9 cellular contexts compared by ENCODE assay signal in genomic region chr11:128776434-128777284, GRCh38.
DNase-seq lines count a peak whose midpoint lies in the region; ATAC-seq, FAIRE-seq and TF ChIP-seq lines count a peak whose summit lies in the region.
"Had no signal": no experiment of that assay in that cellular context is flagged by ENCODE, and none has a peak within 500 bp of the region (broad histone marks: within the 10 kb centered on the region; RNA-seq: fewer than 3 reads in every experiment).

No MANE protein-coding gene starts in this region.

- dilution Hi-C loops in keratinocyte (cut with MboI; ENCODE audit: extremely low pct_ligation_motif_present, low sequenced_read_pairs): no loop called here

- no peak overlapping the region for H3K9ac ChIP-seq in OCI-LY1 (ENCODE audit: low read length)
- H3K9ac ChIP-seq in keratinocyte (ENCODE audit: control insufficient read depth, extremely low read depth, insufficient read depth, low read length): no peak overlapping the region

- H4K20me1 ChIP-seq in OCI-LY1 (ENCODE audit: insufficient read depth, low read length) (no peaks in the 10 kb centered on the region), keratinocyte (ENCODE audit: control insufficient read depth, extremely low read depth, insufficient read depth, low read length) (no peaks in the 10 kb centered on the region)

- no peak overlapping the region for H3K4me3 Mint-ChIP-seq in activated naive CD8-positive, alpha-beta T cell treated with anti-CD3 and anti-CD28 coated beads, Interleukin-2, amount 10 ng/mL, durations not matched to agents 7 days and 5 days

- H3K4me2 ChIP-seq in OCI-LY1 (ENCODE audit: low read length) (no peak overlapping the region), keratinocyte (ENCODE audit: control insufficient read depth, extremely low read depth, insufficient read depth, low read depth, low read length) (peak overlapping the region; percentile 30)

- no peaks in the 10 kb centered on the region for H3F3A ChIP-seq in OCI-LY1 (ENCODE audit: insufficient read depth, low read length)

- no peak overlapping the region for H3K27ac ChIP-seq in OCI-LY1 (ENCODE audit: low read depth, low read length, poor library complexity, severe bottlenecking)
- no peak overlapping the region for H3K27ac ChIP-seq in keratinocyte (ENCODE audit: control insufficient read depth, insufficient read depth, low read length)

- peak; percentile 46 for ATAC-seq in activated naive CD8-positive, alpha-beta T cell treated with anti-CD3 and anti-CD28 coated beads, Interleukin-2, amount 10 ng/mL, durations not matched to agents 7 days and 5 days (ENCODE audit: low read depth)
- ATAC-seq in HG02852 (IDR thresholded peaks at IDR 0.05; ENCODE audit: unreplicated experiment): no peak

- H3K79me2 ChIP-seq in OCI-LY1 (ENCODE audit: insufficient read depth, low read length) (no peaks in the 10 kb centered on the region), keratinocyte (ENCODE audit: control insufficient read depth, insufficient read depth, low read length) (no peaks in the 10 kb centered on the region)

- H3K27me3 ChIP-seq in OCI-LY1 (ENCODE audit: insufficient read depth, low read length) (no peaks in the 10 kb centered on the region), keratinocyte (ENCODE audit: control insufficient read depth, extremely low read depth, insufficient read depth, low read length) (peaks cover 19% of the 10 kb centered on the region)

- H3K4me1 ChIP-seq in OCI-LY1 (ENCODE audit: insufficient read depth, low read length, severe bottlenecking) (peaks cover 29% of the 10 kb centered on the region), keratinocyte (ENCODE audit: control insufficient read depth, extremely low read depth, insufficient read depth, low read length) (no peaks in the 10 kb centered on the region)

- H3K27me3 Mint-ChIP-seq in activated naive CD8-positive, alpha-beta T cell treated with anti-CD3 and anti-CD28 coated beads, Interleukin-2, amount 10 ng/mL, durations not matched to agents 7 days and 5 days: no peaks in the 10 kb centered on the region

- FAIRE-seq in keratinocyte (lab: Jason Lieb, UNC): no peak
- FAIRE-seq: TTC549 had no signal

- H2AFZ ChIP-seq in OCI-LY1 (ENCODE audit: low read length) (no peak overlapping the region), keratinocyte (ENCODE audit: control insufficient read depth, low read length) (peak overlapping the region; percentile 28)

- H3K9me3 Mint-ChIP-seq in activated naive CD8-positive, alpha-beta T cell treated with anti-CD3 and anti-CD28 coated beads, Interleukin-2, amount 10 ng/mL, durations not matched to agents 7 days and 5 days: no peaks in the 10 kb centered on the region

- no peaks in the 10 kb centered on the region for H3K9me1 ChIP-seq in keratinocyte (ENCODE audit: control insufficient read depth, extremely low read depth, insufficient read depth, low read length)

- DNase-seq in activated naive CD8-positive, alpha-beta T cell treated with anti-CD3 and anti-CD28 coated beads, Interleukin-2, amount 10 ng/mL, durations not matched to agents 7 days and 5 days: no peak
- DNase-seq in keratinocyte (ENCODE audit: low read depth, low spot score): no peak
- peak; percentile 2 to 8 for DNase-seq in stimulated activated CD8-positive, alpha-beta memory T cell treated with anti-CD3 and anti-CD28 coated beads, Interleukin-7, amount 100 ng/mL, for 4 hours (ENCODE audit: low read depth in 2 of 2)
- DNase-seq in ureter (ENCODE audit: low spot score): no peak
- DNase-seq in NCI-H1417 treated with DMSO at 0.1 percent for 48 hours (lab: John Stamatoyannopoulos, UW): no peak

- H3K4me3 ChIP-seq in OCI-LY1 (ENCODE audit: low read depth, low read length, poor library complexity, severe bottlenecking) (no peak overlapping the region), keratinocyte (ENCODE audit: control insufficient read depth in 2 of 3, extremely low read depth in 1 of 3, insufficient read depth in 2 of 3, low read depth in 1 of 3, low read length in 3 of 3) (no peak overlapping the region)

- H3K9me2 ChIP-seq in OCI-LY1 (ENCODE audit: low read depth, low read length): no peaks in the 10 kb centered on the region

- peaks cover 65% of the 10 kb centered on the region for H3K36me3 Mint-ChIP-seq in activated naive CD8-positive, alpha-beta T cell treated with anti-CD3 and anti-CD28 coated beads, Interleukin-2, amount 10 ng/mL, durations not matched to agents 7 days and 5 days

- POLR2A ChIA-PET in activated naive CD8-positive, alpha-beta T cell treated with anti-CD3 and anti-CD28 coated beads, Interleukin-2, amount 10 ng/mL, durations not matched to agents 7 days and 5 days (lab: Charles Lee): interaction anchor here (2.2 kb wide), 1 partner anchor 55 kb away, joined by 5 read pairs; no protein-coding TSS in a partner anchor

- peaks cover 88% of the 10 kb centered on the region for H3K36me3 ChIP-seq in OCI-LY1 (ENCODE audit: insufficient read depth, low read length)
- no peaks in the 10 kb centered on the region for H3K36me3 ChIP-seq in keratinocyte (ENCODE audit: control insufficient read depth in 2 of 2, extremely low read depth in 1 of 2, insufficient read depth in 2 of 2, low read length in 2 of 2)

- peak overlapping the region; percentile 12 for H3K27ac Mint-ChIP-seq in activated naive CD8-positive, alpha-beta T cell treated with anti-CD3 and anti-CD28 coated beads, Interleukin-2, amount 10 ng/mL, durations not matched to agents 7 days and 5 days

- TF ChIP-seq CTCF in GM12874 (IDR thresholded peaks at IDR 0.05; ENCODE audit: insufficient read depth, low read depth, low read length) (peak; percentile 54; the same call in 1 of the 2 replicates), OCI-LY1 (IDR thresholded peaks at IDR 0.05; ENCODE audit: low read length) (peak; percentile 37; the same call in 1 of the 2 replicates), keratinocyte (optimal IDR thresholded peaks at IDR 0.05 in 1 of 3, IDR thresholded peaks at IDR 0.05 in 1 of 3, conservative IDR thresholded peaks at IDR 0.05 in 1 of 3; ENCODE audit: extremely low read depth in 1 of 3, insufficient read depth in 2 of 3, low read length in 3 of 3) (peak; percentile 27 to 63 (median 46))

- no peaks in the 10 kb centered on the region for H3K9me3 ChIP-seq in OCI-LY1 (ENCODE audit: low read length)
- H3K9me3 ChIP-seq in keratinocyte (ENCODE audit: control insufficient read depth, low read depth, low read length): no peaks in the 10 kb centered on the region

- H3K4me1 Mint-ChIP-seq in activated naive CD8-positive, alpha-beta T cell treated with anti-CD3 and anti-CD28 coated beads, Interleukin-2, amount 10 ng/mL, durations not matched to agents 7 days and 5 days: peaks cover 31% of the 10 kb centered on the region

Comparison
In these comparisons a context has a peak if more than half of its experiments do, and no peak if none do; other contexts are left out.
1. DNase-seq: peak in stimulated activated CD8-positive, alpha-beta memory T cell treated with anti-CD3 and anti-CD28 coated beads, Interleukin-7, amount 100 ng/mL, for 4 hours (2 of 2); none in activated naive CD8-positive, alpha-beta T cell treated with anti-CD3 and anti-CD28 coated beads, Interleukin-2, amount 10 ng/mL, durations not matched to agents 7 days and 5 days (single experiment), keratinocyte (single experiment), ureter (single experiment) and NCI-H1417 treated with DMSO at 0.1 percent for 48 hours (single experiment).
2. Peak in every context shown above with its lines, with median percentiles within 50 percentile points of each other: CTCF ChIP-seq.